Comparison of ENCODE assay signal across 1 cellular context in genomic region chr2:84829693-84830092, GRCh38.
TF ChIP-seq lines count a peak whose summit lies in the region.

No MANE protein-coding gene starts in this region.

TF ChIP-seq in HepG2, 621 proteins besides CTCF, POLR2A, EP300 and RAD21 (continued from another document and continues in another):
- TF ChIP-seq ZBTB40 (IDR thresholded peaks at IDR 0.05) (peak; percentile 19; the same call in 1 of the 2 replicates), ZBTB40 (CRISPR knock-in tag; IDR thresholded peaks at IDR 0.05) (no peak), POLR2AphosphoS2 (IDR thresholded peaks at IDR 0.05; ENCODE audit: low read depth, low read length) (no peak), NONO (IDR thresholded peaks at IDR 0.05) (0 out of 2 replicates have a peak, but pooled peaks have one; percentile 30), NONO (CRISPR knock-in tag; conservative IDR thresholded peaks at IDR 0.05) (no peak), LCORL (IDR thresholded peaks at IDR 0.05) (peak; percentile 42; the same call in 1 of the 2 replicates), LCORL (CRISPR knock-in tag; IDR thresholded peaks at IDR 0.05) (no peak), ZBTB38 (CRISPR knock-in tag; IDR thresholded peaks at IDR 0.05) (no peak), ZNF788 (CRISPR knock-in tag; IDR thresholded peaks at IDR 0.05; ENCODE audit: borderline replicate concordance) (no peak), IKZF1 (IDR thresholded peaks at IDR 0.05) (0 out of 2 replicates have a peak, but pooled peaks have one; percentile 10), IRF2 (CRISPR knock-in tag; IDR thresholded peaks at IDR 0.05) (no peak), TFDP2 (CRISPR knock-in tag; IDR thresholded peaks at IDR 0.05) (no peak), ZNF761 (CRISPR knock-in tag; conservative IDR thresholded peaks at IDR 0.05) (no peak), ZNF44 (CRISPR knock-in tag; IDR thresholded peaks at IDR 0.05) (no peak), NFE2 (CRISPR knock-in tag; IDR thresholded peaks at IDR 0.05) (no peak), XRCC5 (optimal IDR thresholded peaks at IDR 0.05; ENCODE audit: low read length) (no peak), ZNF790 (CRISPR knock-in tag; IDR thresholded peaks at IDR 0.05; ENCODE audit: borderline replicate concordance) (no peak), SETDB1 (CRISPR knock-in tag; IDR thresholded peaks at IDR 0.05; ENCODE audit: borderline replicate concordance) (no peak), BRD4 (CRISPR knock-in tag; IDR thresholded peaks at IDR 0.05) (no peak), SP4 (CRISPR knock-in tag; IDR thresholded peaks at IDR 0.05) (no peak), ZNF619 (CRISPR knock-in tag; IDR thresholded peaks at IDR 0.05) (no peak), CENPT (CRISPR knock-in tag; IDR thresholded peaks at IDR 0.05; ENCODE audit: low read depth) (no peak), FOSL1 (CRISPR knock-in tag; IDR thresholded peaks at IDR 0.05; ENCODE audit: borderline replicate concordance) (no peak), GTF3A (CRISPR knock-in tag; conservative IDR thresholded peaks at IDR 0.05) (no peak), GFI1 (CRISPR knock-in tag; IDR thresholded peaks at IDR 0.05; ENCODE audit: borderline replicate concordance) (no peak), RXRB (CRISPR knock-in tag; IDR thresholded peaks at IDR 0.05; ENCODE audit: borderline replicate concordance) (no peak), KDM5B (CRISPR knock-in tag; IDR thresholded peaks at IDR 0.05; ENCODE audit: borderline replicate concordance) (no peak), NR2F1 (CRISPR knock-in tag; IDR thresholded peaks at IDR 0.05) (no peak), ZNF225 (CRISPR knock-in tag; IDR thresholded peaks at IDR 0.05) (no peak), ZNF644 (CRISPR knock-in tag; IDR thresholded peaks at IDR 0.05; ENCODE audit: low read depth) (no peak), HNRNPK (IDR thresholded peaks at IDR 0.05; ENCODE audit: low read depth, low read length, poor library complexity, severe bottlenecking) (no peak), FOXP1 (IDR thresholded peaks at IDR 0.05) (peak; percentile 5; the same call in 1 of the 2 replicates), FOXP1 (CRISPR knock-in tag; IDR thresholded peaks at IDR 0.05) (no peak), PLRG1 (conservative IDR thresholded peaks at IDR 0.05) (peak; percentile 1; the same call in 1 of the 2 replicates), PHB2 (IDR thresholded peaks at IDR 0.05; ENCODE audit: partially characterized antibody) (peak; percentile 5)
- TF ChIP-seq, protein P1, sequence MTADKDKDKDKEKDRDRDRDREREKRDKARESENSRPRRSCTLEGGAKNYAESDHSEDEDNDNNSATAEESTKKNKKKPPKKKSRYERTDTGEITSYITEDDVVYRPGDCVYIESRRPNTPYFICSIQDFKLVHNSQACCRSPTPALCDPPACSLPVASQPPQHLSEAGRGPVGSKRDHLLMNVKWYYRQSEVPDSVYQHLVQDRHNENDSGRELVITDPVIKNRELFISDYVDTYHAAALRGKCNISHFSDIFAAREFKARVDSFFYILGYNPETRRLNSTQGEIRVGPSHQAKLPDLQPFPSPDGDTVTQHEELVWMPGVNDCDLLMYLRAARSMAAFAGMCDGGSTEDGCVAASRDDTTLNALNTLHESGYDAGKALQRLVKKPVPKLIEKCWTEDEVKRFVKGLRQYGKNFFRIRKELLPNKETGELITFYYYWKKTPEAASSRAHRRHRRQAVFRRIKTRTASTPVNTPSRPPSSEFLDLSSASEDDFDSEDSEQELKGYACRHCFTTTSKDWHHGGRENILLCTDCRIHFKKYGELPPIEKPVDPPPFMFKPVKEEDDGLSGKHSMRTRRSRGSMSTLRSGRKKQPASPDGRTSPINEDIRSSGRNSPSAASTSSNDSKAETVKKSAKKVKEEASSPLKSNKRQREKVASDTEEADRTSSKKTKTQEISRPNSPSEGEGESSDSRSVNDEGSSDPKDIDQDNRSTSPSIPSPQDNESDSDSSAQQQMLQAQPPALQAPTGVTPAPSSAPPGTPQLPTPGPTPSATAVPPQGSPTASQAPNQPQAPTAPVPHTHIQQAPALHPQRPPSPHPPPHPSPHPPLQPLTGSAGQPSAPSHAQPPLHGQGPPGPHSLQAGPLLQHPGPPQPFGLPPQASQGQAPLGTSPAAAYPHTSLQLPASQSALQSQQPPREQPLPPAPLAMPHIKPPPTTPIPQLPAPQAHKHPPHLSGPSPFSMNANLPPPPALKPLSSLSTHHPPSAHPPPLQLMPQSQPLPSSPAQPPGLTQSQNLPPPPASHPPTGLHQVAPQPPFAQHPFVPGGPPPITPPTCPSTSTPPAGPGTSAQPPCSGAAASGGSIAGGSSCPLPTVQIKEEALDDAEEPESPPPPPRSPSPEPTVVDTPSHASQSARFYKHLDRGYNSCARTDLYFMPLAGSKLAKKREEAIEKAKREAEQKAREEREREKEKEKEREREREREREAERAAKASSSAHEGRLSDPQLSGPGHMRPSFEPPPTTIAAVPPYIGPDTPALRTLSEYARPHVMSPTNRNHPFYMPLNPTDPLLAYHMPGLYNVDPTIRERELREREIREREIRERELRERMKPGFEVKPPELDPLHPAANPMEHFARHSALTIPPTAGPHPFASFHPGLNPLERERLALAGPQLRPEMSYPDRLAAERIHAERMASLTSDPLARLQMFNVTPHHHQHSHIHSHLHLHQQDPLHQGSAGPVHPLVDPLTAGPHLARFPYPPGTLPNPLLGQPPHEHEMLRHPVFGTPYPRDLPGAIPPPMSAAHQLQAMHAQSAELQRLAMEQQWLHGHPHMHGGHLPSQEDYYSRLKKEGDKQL (CRISPR knock-in tag; IDR thresholded peaks at IDR 0.05; ENCODE audit: low read depth): no peak
- TF ChIP-seq, protein P2, sequence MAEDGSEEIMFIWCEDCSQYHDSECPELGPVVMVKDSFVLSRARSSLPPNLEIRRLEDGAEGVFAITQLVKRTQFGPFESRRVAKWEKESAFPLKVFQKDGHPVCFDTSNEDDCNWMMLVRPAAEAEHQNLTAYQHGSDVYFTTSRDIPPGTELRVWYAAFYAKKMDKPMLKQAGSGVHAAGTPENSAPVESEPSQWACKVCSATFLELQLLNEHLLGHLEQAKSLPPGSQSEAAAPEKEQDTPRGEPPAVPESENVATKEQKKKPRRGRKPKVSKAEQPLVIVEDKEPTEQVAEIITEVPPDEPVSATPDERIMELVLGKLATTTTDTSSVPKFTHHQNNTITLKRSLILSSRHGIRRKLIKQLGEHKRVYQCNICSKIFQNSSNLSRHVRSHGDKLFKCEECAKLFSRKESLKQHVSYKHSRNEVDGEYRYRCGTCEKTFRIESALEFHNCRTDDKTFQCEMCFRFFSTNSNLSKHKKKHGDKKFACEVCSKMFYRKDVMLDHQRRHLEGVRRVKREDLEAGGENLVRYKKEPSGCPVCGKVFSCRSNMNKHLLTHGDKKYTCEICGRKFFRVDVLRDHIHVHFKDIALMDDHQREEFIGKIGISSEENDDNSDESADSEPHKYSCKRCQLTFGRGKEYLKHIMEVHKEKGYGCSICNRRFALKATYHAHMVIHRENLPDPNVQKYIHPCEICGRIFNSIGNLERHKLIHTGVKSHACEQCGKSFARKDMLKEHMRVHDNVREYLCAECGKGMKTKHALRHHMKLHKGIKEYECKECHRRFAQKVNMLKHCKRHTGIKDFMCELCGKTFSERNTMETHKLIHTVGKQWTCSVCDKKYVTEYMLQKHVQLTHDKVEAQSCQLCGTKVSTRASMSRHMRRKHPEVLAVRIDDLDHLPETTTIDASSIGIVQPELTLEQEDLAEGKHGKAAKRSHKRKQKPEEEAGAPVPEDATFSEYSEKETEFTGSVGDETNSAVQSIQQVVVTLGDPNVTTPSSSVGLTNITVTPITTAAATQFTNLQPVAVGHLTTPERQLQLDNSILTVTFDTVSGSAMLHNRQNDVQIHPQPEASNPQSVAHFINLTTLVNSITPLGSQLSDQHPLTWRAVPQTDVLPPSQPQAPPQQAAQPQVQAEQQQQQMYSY (CRISPR knock-in tag; IDR thresholded peaks at IDR 0.05): no peak
- TF ChIP-seq, protein P3, sequence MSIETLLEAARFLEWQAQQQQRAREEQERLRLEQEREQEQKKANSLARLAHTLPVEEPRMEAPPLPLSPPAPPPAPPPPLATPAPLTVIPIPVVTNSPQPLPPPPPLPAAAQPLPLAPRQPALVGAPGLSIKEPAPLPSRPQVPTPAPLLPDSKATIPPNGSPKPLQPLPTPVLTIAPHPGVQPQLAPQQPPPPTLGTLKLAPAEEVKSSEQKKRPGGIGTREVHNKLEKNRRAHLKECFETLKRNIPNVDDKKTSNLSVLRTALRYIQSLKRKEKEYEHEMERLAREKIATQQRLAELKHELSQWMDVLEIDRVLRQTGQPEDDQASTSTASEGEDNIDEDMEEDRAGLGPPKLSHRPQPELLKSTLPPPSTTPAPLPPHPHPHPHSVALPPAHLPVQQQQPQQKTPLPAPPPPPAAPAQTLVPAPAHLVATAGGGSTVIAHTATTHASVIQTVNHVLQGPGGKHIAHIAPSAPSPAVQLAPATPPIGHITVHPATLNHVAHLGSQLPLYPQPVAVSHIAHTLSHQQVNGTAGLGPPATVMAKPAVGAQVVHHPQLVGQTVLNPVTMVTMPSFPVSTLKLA (IDR thresholded peaks at IDR 0.05): 0 out of 2 replicates have a peak, but pooled peaks have one; percentile 29
